ENCODE assay signal across 17 cellular contexts in genomic region chr11:102360681-102361080, GRCh38. TPM values are rescaled to one million over a fixed set of nuclear protein-coding genes. Genes with fewer than 3 reads are reported as not detected.
DNase-seq lines count a peak whose midpoint lies in the region; ATAC-seq and TF ChIP-seq lines count a peak whose summit lies in the region.
"Had no signal": no experiment of that assay in that cellular context is flagged by ENCODE, and none has a peak within 500 bp of the region (broad histone marks: within the 10 kb centered on the region; RNA-seq: fewer than 3 reads in every experiment).

No MANE protein-coding gene starts in this region.

- no peak overlapping the region for H3K4me3 Mint-ChIP-seq in stimulated activated naive CD8-positive, alpha-beta T cell treated with anti-CD3 and anti-CD28 coated beads, Interleukin-15, Interleukin-2, amounts not matched to agents 100 ng/mL and 50 ng/mL, for 24 hours
- H3K4me3 Mint-ChIP-seq in T-helper 17 cell (peak overlapping the region; percentile 88), mesothelial cell of epicardium (no peak overlapping the region)
- no peak overlapping the region for H3K4me3 Mint-ChIP-seq in activated naive CD8-positive, alpha-beta T cell treated with anti-CD3 and anti-CD28 coated beads, Interleukin-2, amount 50 U/mL, for 24 hours
- H3K4me3 Mint-ChIP-seq in activated T-helper 2 cell treated with anti-CD3 and anti-CD28 coated beads, Interferon-gamma antibody, Interleukin-2, Interleukin-4, amounts not matched to agents 10 μg/mL and 5 μg/mL and 100 μg/mL, durations not matched to agents 14 hours and 24 hours and 36 hours (ENCODE audit: low read depth): no peak overlapping the region
- H3K4me3 Mint-ChIP-seq: brain, nephron had no signal

- DNase-seq in stimulated activated naive CD8-positive, alpha-beta T cell treated with anti-CD3 and anti-CD28 coated beads, Interleukin-15, Interleukin-2, amounts not matched to agents 100 U/mL and 50 U/mL, for 24 hours: no peak
- DNase-seq in T-helper 17 cell (no peak), SKM-1 (lab: John Stamatoyannopoulos, UW; ENCODE audit: unreplicated experiment) (no peak), mesothelial cell of epicardium (ENCODE audit: low spot score in 2 of 2, unreplicated experiment in 2 of 2) (no peak)
- no peak for DNase-seq in activated naive CD8-positive, alpha-beta T cell treated with anti-CD3 and anti-CD28 coated beads, Interleukin-2, amount 50 U/mL, for 24 hours
- DNase-seq in activated T-helper 2 cell treated with anti-CD3 and anti-CD28 coated beads, Interferon-gamma antibody, Interleukin-2, Interleukin-4, amounts not matched to agents 10 μg/mL and 5 μg/mL and 100 μg/mL, durations not matched to agents 14 hours and 24 hours and 36 hours (ENCODE audit: low spot score): no peak
- DNase-seq: cortex of kidney; islet precursor cell; KBM-7; NCI-H1092; NCI-H524; stimulated activated CD4-positive, alpha-beta T cell treated with anti-CD3 and anti-CD28 coated beads, Interleukin-4, amount 100 ng/mL, for 4 hours had no signal

- H3K27me3 Mint-ChIP-seq in stimulated activated naive CD8-positive, alpha-beta T cell treated with anti-CD3 and anti-CD28 coated beads, Interleukin-15, Interleukin-2, amounts not matched to agents 100 ng/mL and 50 ng/mL, for 24 hours: no peaks in the 10 kb centered on the region
- H3K27me3 Mint-ChIP-seq in T-helper 17 cell (no peaks in the 10 kb centered on the region), mesothelial cell of epicardium (ENCODE audit: low read depth) (no peaks in the 10 kb centered on the region)
- H3K27me3 Mint-ChIP-seq in activated naive CD8-positive, alpha-beta T cell treated with anti-CD3 and anti-CD28 coated beads, Interleukin-2, amount 50 U/mL, for 24 hours: no peaks in the 10 kb centered on the region
- no peaks in the 10 kb centered on the region for H3K27me3 Mint-ChIP-seq in activated T-helper 2 cell treated with anti-CD3 and anti-CD28 coated beads, Interferon-gamma antibody, Interleukin-2, Interleukin-4, amounts not matched to agents 10 μg/mL and 5 μg/mL and 100 μg/mL, durations not matched to agents 14 hours and 24 hours and 36 hours (ENCODE audit: low read depth)

- peak overlapping the region; percentile 63 for H3K27ac Mint-ChIP-seq in stimulated activated naive CD8-positive, alpha-beta T cell treated with anti-CD3 and anti-CD28 coated beads, Interleukin-15, Interleukin-2, amounts not matched to agents 100 ng/mL and 50 ng/mL, for 24 hours
- H3K27ac Mint-ChIP-seq in T-helper 17 cell (peak overlapping the region; percentile 96), mesothelial cell of epicardium (no peak overlapping the region)
- peak overlapping the region; percentile 71 for H3K27ac Mint-ChIP-seq in activated naive CD8-positive, alpha-beta T cell treated with anti-CD3 and anti-CD28 coated beads, Interleukin-2, amount 50 U/mL, for 24 hours
- no peak overlapping the region for H3K27ac Mint-ChIP-seq in activated T-helper 2 cell treated with anti-CD3 and anti-CD28 coated beads, Interferon-gamma antibody, Interleukin-2, Interleukin-4, amounts not matched to agents 10 μg/mL and 5 μg/mL and 100 μg/mL, durations not matched to agents 14 hours and 24 hours and 36 hours
- H3K27ac Mint-ChIP-seq: brain, nephron had no signal

- intact Hi-C loops in activated T-helper 2 cell treated with anti-CD3 and anti-CD28 coated beads, Interferon-gamma antibody, Interleukin-2, Interleukin-4, amounts not matched to agents 10 μg/mL and 5 μg/mL and 100 μg/mL, durations not matched to agents 14 hours and 24 hours and 36 hours (cut with micrococcal nuclease): no loop called here

- peaks cover 17% of the 10 kb centered on the region for H3K9me3 Mint-ChIP-seq in stimulated activated naive CD8-positive, alpha-beta T cell treated with anti-CD3 and anti-CD28 coated beads, Interleukin-15, Interleukin-2, amounts not matched to agents 100 ng/mL and 50 ng/mL, for 24 hours
- H3K9me3 Mint-ChIP-seq in activated naive CD8-positive, alpha-beta T cell treated with anti-CD3 and anti-CD28 coated beads, Interleukin-2, amount 50 U/mL, for 24 hours: peaks cover 18% of the 10 kb centered on the region
- peaks cover 17% of the 10 kb centered on the region for H3K9me3 Mint-ChIP-seq in activated T-helper 2 cell treated with anti-CD3 and anti-CD28 coated beads, Interferon-gamma antibody, Interleukin-2, Interleukin-4, amounts not matched to agents 10 μg/mL and 5 μg/mL and 100 μg/mL, durations not matched to agents 14 hours and 24 hours and 36 hours
- H3K9me3 Mint-ChIP-seq in mesothelial cell of epicardium: peaks cover 28% of the 10 kb centered on the region

- H3K36me3 Mint-ChIP-seq in stimulated activated naive CD8-positive, alpha-beta T cell treated with anti-CD3 and anti-CD28 coated beads, Interleukin-15, Interleukin-2, amounts not matched to agents 100 ng/mL and 50 ng/mL, for 24 hours (ENCODE audit: low read depth): peaks cover 88% of the 10 kb centered on the region
- peaks cover 16% of the 10 kb centered on the region for H3K36me3 Mint-ChIP-seq in T-helper 17 cell (ENCODE audit: low read depth)
- peaks cover 77% of the 10 kb centered on the region for H3K36me3 Mint-ChIP-seq in activated naive CD8-positive, alpha-beta T cell treated with anti-CD3 and anti-CD28 coated beads, Interleukin-2, amount 50 U/mL, for 24 hours (ENCODE audit: low read depth)
- H3K36me3 Mint-ChIP-seq in activated T-helper 2 cell treated with anti-CD3 and anti-CD28 coated beads, Interferon-gamma antibody, Interleukin-2, Interleukin-4, amounts not matched to agents 10 μg/mL and 5 μg/mL and 100 μg/mL, durations not matched to agents 14 hours and 24 hours and 36 hours (ENCODE audit: low read depth): peaks cover 80% of the 10 kb centered on the region
- peaks cover 64% of the 10 kb centered on the region for H3K36me3 Mint-ChIP-seq in mesothelial cell of epicardium

- ATAC-seq in stimulated activated naive CD8-positive, alpha-beta T cell treated with anti-CD3 and anti-CD28 coated beads, Interleukin-15, Interleukin-2, amounts not matched to agents 100 U/mL and 50 U/mL, for 24 hours: no peak
- peak; percentile 47 for ATAC-seq in T-helper 17 cell
- ATAC-seq in activated naive CD8-positive, alpha-beta T cell treated with anti-CD3 and anti-CD28 coated beads, Interleukin-2, amount 50 U/mL, for 24 hours: no peak

- H3K9me3 ChIP-seq in T-helper 17 cell (ENCODE audit: control insufficient read depth, low read length, poor library complexity, severe bottlenecking): no peaks in the 10 kb centered on the region
- H3K9me3 ChIP-seq: prostate gland, suprapubic skin had no signal

- peaks cover 56% of the 10 kb centered on the region for H3K4me1 Mint-ChIP-seq in stimulated activated naive CD8-positive, alpha-beta T cell treated with anti-CD3 and anti-CD28 coated beads, Interleukin-15, Interleukin-2, amounts not matched to agents 100 ng/mL and 50 ng/mL, for 24 hours (ENCODE audit: low read depth)
- H3K4me1 Mint-ChIP-seq in T-helper 17 cell: peaks cover 47% of the 10 kb centered on the region
- H3K4me1 Mint-ChIP-seq in activated naive CD8-positive, alpha-beta T cell treated with anti-CD3 and anti-CD28 coated beads, Interleukin-2, amount 50 U/mL, for 24 hours: peaks cover 46% of the 10 kb centered on the region
- H3K4me1 Mint-ChIP-seq in activated T-helper 2 cell treated with anti-CD3 and anti-CD28 coated beads, Interferon-gamma antibody, Interleukin-2, Interleukin-4, amounts not matched to agents 10 μg/mL and 5 μg/mL and 100 μg/mL, durations not matched to agents 14 hours and 24 hours and 36 hours (ENCODE audit: low read depth): peaks cover 41% of the 10 kb centered on the region
- no peaks in the 10 kb centered on the region for H3K4me1 Mint-ChIP-seq in mesothelial cell of epicardium
- H3K4me1 Mint-ChIP-seq: nephron had no signal

- no peak for TF ChIP-seq CTCF in mesothelial cell of epicardium (IDR thresholded peaks at IDR 0.05; ENCODE audit: unreplicated experiment)

RNA-seq across cellular contexts. Expression of gene BIRC2, which starts 13.7 kb away (rescaled TPM):
- total RNA-seq in T-helper 17 cell (10 to 100 TPM; 76.6 to 77.9 TPM), mesothelial cell of epicardium (39.8 to 42.8 TPM (median 42.7 TPM) in 3 replicates)
- 28.0 and 30.4 TPM in 2 replicates for total RNA-seq in activated T-helper 2 cell treated with anti-CD3 and anti-CD28 coated beads, Interferon-gamma antibody, Interleukin-2, Interleukin-4, amounts not matched to agents 10 μg/mL and 5 μg/mL and 100 μg/mL, durations not matched to agents 14 hours and 24 hours and 36 hours

RNA-seq across cellular contexts. Expression of gene BIRC3, which starts 43.4 kb away (rescaled TPM):
- 100 to 1,000 TPM; 117 to 139 TPM for total RNA-seq in T-helper 17 cell
- total RNA-seq in activated T-helper 2 cell treated with anti-CD3 and anti-CD28 coated beads, Interferon-gamma antibody, Interleukin-2, Interleukin-4, amounts not matched to agents 10 μg/mL and 5 μg/mL and 100 μg/mL, durations not matched to agents 14 hours and 24 hours and 36 hours: 217 and 221 TPM in 2 replicates
- 1.4 to 2.2 TPM (median 1.8 TPM) in 3 replicates for total RNA-seq in mesothelial cell of epicardium

Comparison
In these comparisons a context has a peak if more than half of its experiments do, and no peak if none do; other contexts are left out.
1. H3K27ac Mint-ChIP-seq: peak in stimulated activated naive CD8-positive, alpha-beta T cell treated with anti-CD3 and anti-CD28 coated beads, Interleukin-15, Interleukin-2, amounts not matched to agents 100 ng/mL and 50 ng/mL, for 24 hours (single experiment), T-helper 17 cell (single experiment) and activated naive CD8-positive, alpha-beta T cell treated with anti-CD3 and anti-CD28 coated beads, Interleukin-2, amount 50 U/mL, for 24 hours (single experiment); none in activated T-helper 2 cell treated with anti-CD3 and anti-CD28 coated beads, Interferon-gamma antibody, Interleukin-2, Interleukin-4, amounts not matched to agents 10 μg/mL and 5 μg/mL and 100 μg/mL, durations not matched to agents 14 hours and 24 hours and 36 hours (single experiment) and mesothelial cell of epicardium (single experiment).
2. RNA of gene BIRC3, which starts 43.4 kb away (total RNA-seq): 217 to 221 TPM in activated T-helper 2 cell treated with anti-CD3 and anti-CD28 coated beads, Interferon-gamma antibody, Interleukin-2, Interleukin-4, amounts not matched to agents 10 μg/mL and 5 μg/mL and 100 μg/mL, durations not matched to agents 14 hours and 24 hours and 36 hours and 117 to 139 TPM in T-helper 17 cell; 1.4 to 2.2 TPM in mesothelial cell of epicardium; every median in the first group is over 10 times any median in the second.